ENCODE assay signal across 9 cellular contexts in genomic region chr3:105907790-105908189, GRCh38. TPM values are rescaled to one million over a fixed set of nuclear protein-coding genes. Genes with fewer than 3 reads are reported as not detected.
A peak's percentile ranks its signal among the peaks of the same experiment; 100 is the strongest.
DNase-seq lines count a peak whose midpoint lies in the region; ATAC-seq and TF ChIP-seq lines count a peak whose summit lies in the region.
"Had no signal": no experiment of that assay in that cellular context is flagged by ENCODE, and none has a peak within 500 bp of the region (broad histone marks: within the 10 kb centered on the region; RNA-seq: fewer than 3 reads in every experiment).

No MANE protein-coding gene starts in this region.

- POLR2A ChIA-PET in activated B cell treated with CpG ODN at 0.5 μM for 24 hours (lab: Charles Lee), result interaction anchor here (0.7 to 1.0 kb wide), 3 partner anchors 14 to 395 kb away, joined by 3 read pairs; no protein-coding TSS in a partner anchor
- POLR2A ChIA-PET in naive thymus-derived CD8-positive, alpha-beta T cell (lab: Charles Lee), result interaction anchor here (0.5 kb wide), 1 partner anchor 202 kb away, joined by 3 read pairs; no protein-coding TSS in a partner anchor

- ATAC-seq in HG03432 (IDR thresholded peaks at IDR 0.05; ENCODE audit: unreplicated experiment) (peak; percentile 67), activated B cell treated with CpG ODN at 0.5 μM for 24 hours (ENCODE audit: low read depth) (peak; percentile 40), GM21528 (IDR thresholded peaks at IDR 0.05; ENCODE audit: low FRiP score, unreplicated experiment) (no peak)
- peak; percentile 40 to 41 for ATAC-seq in naive thymus-derived CD8-positive, alpha-beta T cell

- no peak overlapping the region for H3K4me3 Mint-ChIP-seq in activated B cell treated with CpG ODN at 0.5 μM for 24 hours
- peak overlapping the region in 4 of 10 donors; percentile 5 to 47 (median 24) for H3K4me3 Mint-ChIP-seq in naive thymus-derived CD8-positive, alpha-beta T cell
- H3K4me3 Mint-ChIP-seq: activated naive CD4-positive, alpha-beta T cell treated with anti-CD3 and anti-CD28 coated beads for 36 hours had no signal

- DNase-seq in GM12865 (ENCODE audit: low read depth), result peak; percentile 37
- DNase-seq in activated B cell treated with CpG ODN at 0.5 μM for 24 hours, result no peak
- DNase-seq in naive thymus-derived CD8-positive, alpha-beta T cell, result peak in 3 of 10 donors; percentile 12 to 26 (median 13)
- DNase-seq in NCI-H510A (lab: John Stamatoyannopoulos, UW), result no peak
- DNase-seq in glomerular visceral epithelial cell (ENCODE audit: extremely low spot score), result no peak
- no peak for DNase-seq in NCI-H226
- DNase-seq: activated naive CD4-positive, alpha-beta T cell treated with anti-CD3 and anti-CD28 coated beads for 36 hours had no signal

- H3K4me3 ChIP-seq in GM12865 (ENCODE audit: low read depth, low read length), result no peak overlapping the region

- H3K9me3 Mint-ChIP-seq in activated B cell treated with CpG ODN at 0.5 μM for 24 hours, result no peaks in the 10 kb centered on the region
- H3K9me3 Mint-ChIP-seq in naive thymus-derived CD8-positive, alpha-beta T cell, result peaks cover 0 to 9% (median 0%) of the 10 kb centered on the region in 9 donors

- intact Hi-C loops in activated B cell treated with CpG ODN at 0.5 μM for 24 hours (cut with micrococcal nuclease), result no loop called here

- no peaks in the 10 kb centered on the region for H3K27me3 Mint-ChIP-seq in activated B cell treated with CpG ODN at 0.5 μM for 24 hours
- H3K27me3 Mint-ChIP-seq in naive thymus-derived CD8-positive, alpha-beta T cell, result no peaks in the 10 kb centered on the region

- CTCF ChIA-PET in activated B cell treated with CpG ODN at 0.5 μM for 24 hours (lab: Charles Lee), result interaction anchor here (1.2 kb wide), 1 partner anchor 19 kb away, joined by 3 read pairs; no protein-coding TSS in a partner anchor

- H3K27ac Mint-ChIP-seq in activated B cell treated with CpG ODN at 0.5 μM for 24 hours, result no peak overlapping the region
- H3K27ac Mint-ChIP-seq in naive thymus-derived CD8-positive, alpha-beta T cell, result peak overlapping the region in 6 of 10 donors; percentile 5 to 46 (median 34)
- H3K27ac Mint-ChIP-seq: activated naive CD4-positive, alpha-beta T cell treated with anti-CD3 and anti-CD28 coated beads for 36 hours had no signal

- peaks cover 11% of the 10 kb centered on the region for H3K4me1 Mint-ChIP-seq in activated B cell treated with CpG ODN at 0.5 μM for 24 hours
- H3K4me1 Mint-ChIP-seq in naive thymus-derived CD8-positive, alpha-beta T cell, result peaks cover 5 to 12% (median 10%) of the 10 kb centered on the region in 4 donors

- no peaks in the 10 kb centered on the region for H3K36me3 Mint-ChIP-seq in activated B cell treated with CpG ODN at 0.5 μM for 24 hours (ENCODE audit: low read depth)
- no peaks in the 10 kb centered on the region for H3K36me3 Mint-ChIP-seq in naive thymus-derived CD8-positive, alpha-beta T cell

- TF ChIP-seq CTCF in GM12865 (IDR thresholded peaks at IDR 0.05; ENCODE audit: insufficient read depth, low read depth, low read length, missing control alignments) (no peak), activated B cell treated with CpG ODN at 0.5 μM for 24 hours (IDR thresholded peaks at IDR 0.05) (no peak)

RNA-seq across cellular contexts. Expression of gene CBLB, which starts 39.0 kb away (rescaled TPM):
- 69.2 and 78.1 TPM in 2 replicates for total RNA-seq in activated B cell treated with CpG ODN at 0.5 μM for 24 hours
- 100 to 1,000 TPM; 106 to 108 TPM for total RNA-seq in naive thymus-derived CD8-positive, alpha-beta T cell
- polyA plus RNA-seq in naive thymus-derived CD8-positive, alpha-beta T cell, result 10 to 100 TPM; 32.1 to 36.6 (median 34.2) TPM
